Comparison of ENCODE assay signal across 1 cellular context in genomic region chr6:51928320-51928719, GRCh38.
TF ChIP-seq lines count a peak whose summit lies in the region.

No MANE protein-coding gene starts in this region.

TF ChIP-seq in GM12878, 131 proteins besides CTCF, POLR2A, EP300 and RAD21 (continued from another document):
- no peak for TF ChIP-seq CEBPZ (IDR thresholded peaks at IDR 0.05; ENCODE audit: low read depth, low read length)
- TF ChIP-seq BCL11A (IDR thresholded peaks at IDR 0.05; ENCODE audit: low read depth, low read length), result peak; percentile 65; the same call in 1 of the 2 replicates
- no peak for TF ChIP-seq SREBF1 (IDR thresholded peaks at IDR 0.05; ENCODE audit: low read length)
- peak; percentile 85 for TF ChIP-seq IKZF2 (IDR thresholded peaks at IDR 0.05)
- TF ChIP-seq PML (IDR thresholded peaks at IDR 0.05; ENCODE audit: low read length), result 0 out of 2 replicates have a peak, but pooled peaks have one; percentile 25
- peak; percentile 32 for TF ChIP-seq SKIL (IDR thresholded peaks at IDR 0.05; ENCODE audit: low read depth, poor library complexity, severe bottlenecking)
- peak; percentile 93 for TF ChIP-seq RUNX3 (IDR thresholded peaks at IDR 0.05; ENCODE audit: low read length)
- TF ChIP-seq ZZZ3 (IDR thresholded peaks at IDR 0.05; ENCODE audit: control insufficient read depth, insufficient read length, low read depth), result no peak
- TF ChIP-seq STAT3 (IDR thresholded peaks at IDR 0.05; ENCODE audit: low read depth, low read length), result no peak
